ENCODE assay signal across 8 cellular contexts in genomic region chr2:172084734-172085459, GRCh38. TPM values are rescaled to one million over a fixed set of nuclear protein-coding genes. Genes with fewer than 3 reads are reported as not detected.
DNase-seq lines count a peak whose midpoint lies in the region; FAIRE-seq and TF ChIP-seq lines count a peak whose summit lies in the region.

No MANE protein-coding gene starts in this region.

- H3K27me3 ChIP-seq in MG63 (no peaks in the 10 kb centered on the region), SJSA1 (replicated peaks) (no peaks in the 10 kb centered on the region), brain microvascular endothelial cell (replicated peaks) (peaks cover 86% of the 10 kb centered on the region), iPS-18a (ENCODE audit: control insufficient read depth, insufficient read depth, low read length) (peaks cover 100% of the 10 kb centered on the region)

- POLR2A ChIA-PET in HEK293 (lab: Yijun Ruan, JAX) = interaction anchor here (0.6 to 7.5 kb wide), 21 partner anchors 8 to 381 kb away, joined by 3 to 147 read pairs (median 5); partner anchors contain the start of genes DLX2, HAT1, METAP1D and SLC25A12

- H3K4me3 ChIP-seq in HEK293 (ENCODE audit: low read depth, low read length) (peak overlapping the region; percentile 58), MG63 (peak overlapping the region; percentile 72), SJSA1 (peak overlapping the region; percentile 50), brain microvascular endothelial cell (ENCODE audit: low read depth, low read length) (peak overlapping the region; percentile 57), iPS-18a (ENCODE audit: low read length) (peak overlapping the region; percentile 57), retinal pigment epithelial cell (ENCODE audit: low read length) (peak overlapping the region; percentile 26)

- no peaks in the 10 kb centered on the region for H3K9me3 ChIP-seq in HEK293 (ENCODE audit: control insufficient read depth, insufficient read depth, low read depth, low read length)
- no peaks in the 10 kb centered on the region for H3K9me3 ChIP-seq in MG63
- H3K9me3 ChIP-seq in SJSA1 (replicated peaks) = no peaks in the 10 kb centered on the region
- H3K9me3 ChIP-seq in iPS-18a (ENCODE audit: control insufficient read depth, low read depth, low read length) = no peaks in the 10 kb centered on the region

- H3K4me1 ChIP-seq in HEK293 (ENCODE audit: control insufficient read depth, insufficient read depth, low read length) (no peaks in the 10 kb centered on the region; the same call in 1 of the 2 replicates), SJSA1 (replicated peaks) (peaks cover 15% of the 10 kb centered on the region), iPS-18a (ENCODE audit: control insufficient read depth, low read depth, low read length) (peaks cover 38% of the 10 kb centered on the region)

- DNase-seq in GM04504 (ENCODE audit: low read depth) (peak; percentile 96), MG63 (peak; percentile 96), SJSA1 (ENCODE audit: low read depth in 1 of 2, low spot score in 2 of 2) (peak; percentile 94 to 96), brain microvascular endothelial cell (peak; percentile 90), retinal pigment epithelial cell (ENCODE audit: low read depth) (peak; percentile 63)

- FAIRE-seq in A204.1 (lab: Jason Lieb, UNC) = peak; percentile 96

- peaks cover 0 to 25% of the 10 kb centered on the region in 2 experiments; a peak in 1 of 3 replicates for H3K36me3 ChIP-seq in HEK293 (ENCODE audit: control insufficient read depth in 2 of 2, insufficient read depth in 1 of 2, low read length in 2 of 2)
- H3K36me3 ChIP-seq in MG63 = peaks cover 18% of the 10 kb centered on the region
- peaks cover 16% of the 10 kb centered on the region for H3K36me3 ChIP-seq in SJSA1
- H3K36me3 ChIP-seq in brain microvascular endothelial cell (replicated peaks) = no peaks in the 10 kb centered on the region
- H3K36me3 ChIP-seq in iPS-18a (ENCODE audit: control insufficient read depth, low read depth, low read length) = no peaks in the 10 kb centered on the region

- no peak overlapping the region for H3K9ac ChIP-seq in iPS-18a (ENCODE audit: low read length)

- TF ChIP-seq CTCF in HEK293 (tag by site-specific recombination; IDR thresholded peaks at IDR 0.05) (peak; percentile 81), brain microvascular endothelial cell (IDR thresholded peaks at IDR 0.05; ENCODE audit: low read depth, low read length, missing control alignments) (no peak), retinal pigment epithelial cell (conservative IDR thresholded peaks at IDR 0.05; ENCODE audit: low read depth, low read length) (peak; percentile 3)

- peak overlapping the region; percentile 95 for H3K27ac ChIP-seq in HEK293 (ENCODE audit: extremely low read depth, low read depth, low read length)
- peak overlapping the region; percentile 42 for H3K27ac ChIP-seq in SJSA1
- H3K27ac ChIP-seq in brain microvascular endothelial cell = no peak overlapping the region
- no peak overlapping the region for H3K27ac ChIP-seq in iPS-18a (ENCODE audit: low read length)

- CTCF ChIA-PET in HEK293 (lab: Yijun Ruan, JAX) = interaction anchor here (0.6 to 1.4 kb wide), 4 partner anchors 11 to 301 kb away, joined by 3 to 9 read pairs (median 4); partner anchors contain the start of gene DLX2

- in situ Hi-C loops in brain microvascular endothelial cell (cut with HindIII; ENCODE audit: low pct_ligation_motif_present, low sequenced_read_pairs) = no loop called here

TF ChIP-seq in HEK293, 187 proteins besides CTCF, POLR2A, EP300 and RAD21 (continues in another document):
- TF ChIP-seq ZNF223 (tag by site-specific recombination; IDR thresholded peaks at IDR 0.05) (no peak), GLIS2 (tag by site-specific recombination; IDR thresholded peaks at IDR 0.05) (peak; percentile 70; the same call in 1 of the 2 replicates), SCRT2 (tag by site-specific recombination; IDR thresholded peaks at IDR 0.05) (peak; percentile 27; the same call in 1 of the 2 replicates), ZBTB26 (tag by site-specific recombination; optimal IDR thresholded peaks at IDR 0.05) (peak; percentile 92), MEIS1 (CRISPR knock-in tag; IDR thresholded peaks at IDR 0.05; ENCODE audit: borderline replicate concordance) (no peak), BCL11A (tag by site-specific recombination; IDR thresholded peaks at IDR 0.05; ENCODE audit: low read depth) (no peak), ZNF10 (tag by site-specific recombination; IDR thresholded peaks at IDR 0.05) (no peak), ZBTB8A (tag by site-specific recombination; IDR thresholded peaks at IDR 0.05) (0 out of 2 replicates have a peak, but pooled peaks have one; percentile 46), ZSCAN30 (tag by site-specific recombination; IDR thresholded peaks at IDR 0.05) (peak; percentile 75; the same call in 1 of the 2 replicates), KLF9 (tag by site-specific recombination; IDR thresholded peaks at IDR 0.05; ENCODE audit: low read depth) (peak; percentile 63; the same call in 1 of the 2 replicates)
- TF ChIP-seq, protein P1, sequence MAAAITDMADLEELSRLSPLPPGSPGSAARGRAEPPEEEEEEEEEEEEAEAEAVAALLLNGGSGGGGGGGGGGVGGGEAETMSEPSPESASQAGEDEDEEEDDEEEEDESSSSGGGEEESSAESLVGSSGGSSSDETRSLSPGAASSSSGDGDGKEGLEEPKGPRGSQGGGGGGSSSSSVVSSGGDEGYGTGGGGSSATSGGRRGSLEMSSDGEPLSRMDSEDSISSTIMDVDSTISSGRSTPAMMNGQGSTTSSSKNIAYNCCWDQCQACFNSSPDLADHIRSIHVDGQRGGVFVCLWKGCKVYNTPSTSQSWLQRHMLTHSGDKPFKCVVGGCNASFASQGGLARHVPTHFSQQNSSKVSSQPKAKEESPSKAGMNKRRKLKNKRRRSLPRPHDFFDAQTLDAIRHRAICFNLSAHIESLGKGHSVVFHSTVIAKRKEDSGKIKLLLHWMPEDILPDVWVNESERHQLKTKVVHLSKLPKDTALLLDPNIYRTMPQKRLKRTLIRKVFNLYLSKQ (tag by site-specific recombination; IDR thresholded peaks at IDR 0.05; ENCODE audit: borderline replicate concordance) = no peak
- TF ChIP-seq, protein P2, sequence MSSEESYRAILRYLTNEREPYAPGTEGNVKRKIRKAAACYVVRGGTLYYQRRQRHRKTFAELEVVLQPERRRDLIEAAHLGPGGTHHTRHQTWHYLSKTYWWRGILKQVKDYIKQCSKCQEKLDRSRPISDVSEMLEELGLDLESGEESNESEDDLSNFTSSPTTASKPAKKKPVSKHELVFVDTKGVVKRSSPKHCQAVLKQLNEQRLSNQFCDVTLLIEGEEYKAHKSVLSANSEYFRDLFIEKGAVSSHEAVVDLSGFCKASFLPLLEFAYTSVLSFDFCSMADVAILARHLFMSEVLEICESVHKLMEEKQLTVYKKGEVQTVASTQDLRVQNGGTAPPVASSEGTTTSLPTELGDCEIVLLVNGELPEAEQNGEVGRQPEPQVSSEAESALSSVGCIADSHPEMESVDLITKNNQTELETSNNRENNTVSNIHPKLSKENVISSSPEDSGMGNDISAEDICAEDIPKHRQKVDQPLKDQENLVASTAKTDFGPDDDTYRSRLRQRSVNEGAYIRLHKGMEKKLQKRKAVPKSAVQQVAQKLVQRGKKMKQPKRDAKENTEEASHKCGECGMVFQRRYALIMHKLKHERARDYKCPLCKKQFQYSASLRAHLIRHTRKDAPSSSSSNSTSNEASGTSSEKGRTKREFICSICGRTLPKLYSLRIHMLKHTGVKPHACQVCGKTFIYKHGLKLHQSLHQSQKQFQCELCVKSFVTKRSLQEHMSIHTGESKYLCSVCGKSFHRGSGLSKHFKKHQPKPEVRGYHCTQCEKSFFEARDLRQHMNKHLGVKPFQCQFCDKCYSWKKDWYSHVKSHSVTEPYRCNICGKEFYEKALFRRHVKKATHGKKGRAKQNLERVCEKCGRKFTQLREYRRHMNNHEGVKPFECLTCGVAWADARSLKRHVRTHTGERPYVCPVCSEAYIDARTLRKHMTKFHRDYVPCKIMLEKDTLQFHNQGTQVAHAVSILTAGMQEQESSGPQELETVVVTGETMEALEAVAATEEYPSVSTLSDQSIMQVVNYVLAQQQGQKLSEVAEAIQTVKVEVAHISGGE (tag by site-specific recombination; conservative IDR thresholded peaks at IDR 0.05; ENCODE audit: low read depth) = peak; percentile 34

RNA-seq across cellular contexts. Expression of gene DLX1, which starts 0.4 kb away (rescaled TPM):
- total RNA-seq in MG63 (2014; rRNA removed; shearing (Covaris generic); ENCODE audit: low replicate concordance) = 5.7 and 8.2 TPM in 2 replicates
- 4.7 and 4.9 TPM in 2 replicates for total RNA-seq in SJSA1 (2014; rRNA removed; shearing (Covaris generic))

RNA-seq across cellular contexts. Expression of gene DLX2, which starts 17.8 kb away (rescaled TPM):
- total RNA-seq in MG63 (2014; rRNA removed; shearing (Covaris generic); ENCODE audit: low replicate concordance) = not detected in 2 replicates
- 0.92 TPM in 1 of 2 replicates, not detected in the other for total RNA-seq in SJSA1 (2014; rRNA removed; shearing (Covaris generic))

Comparison
In these comparisons a context has a peak if more than half of its experiments do, and no peak if none do; other contexts are left out.
1. H3K27ac ChIP-seq: peak in HEK293 (single experiment) and SJSA1 (single experiment); none in brain microvascular endothelial cell (single experiment) and iPS-18a (single experiment).
2. Peak in every context shown above with its lines, with median percentiles within 50 percentile points of each other: DNase-seq and H3K4me3 ChIP-seq.